Comparison of ENCODE assay signal across 13 cellular contexts in the genomic region with DNA sequence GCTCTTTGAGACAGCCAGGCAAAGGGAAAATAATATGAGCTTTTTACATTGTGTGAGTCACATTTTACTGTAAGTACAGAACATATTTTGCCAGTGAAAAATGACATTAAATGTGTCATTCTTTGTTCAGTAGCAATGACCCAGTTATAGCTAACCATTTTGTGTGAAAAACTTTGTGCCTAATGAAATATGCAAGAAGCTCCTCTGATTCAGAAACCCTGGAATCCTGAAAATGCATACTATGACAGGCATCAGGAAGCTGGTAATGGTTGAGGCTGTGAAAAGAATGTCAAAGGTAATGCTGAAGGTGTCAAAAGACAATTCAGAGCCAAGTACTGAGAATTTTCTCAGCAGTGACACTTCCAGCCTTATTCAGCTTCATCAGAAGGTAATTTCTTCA.
DNase-seq lines count a peak whose midpoint lies in the region; TF ChIP-seq lines count a peak whose summit lies in the region.
"Had no signal": no experiment of that assay in that cellular context is flagged by ENCODE, and none has a peak within 500 bp of the region (broad histone marks: within the 10 kb centered on the region; RNA-seq: fewer than 3 reads in every experiment).

No MANE protein-coding gene starts in this region.

- no peak overlapping the region for H2BK15ac ChIP-seq in mesenchymal stem cell (ENCODE audit: low read depth, poor library complexity, severe bottlenecking)

- no peaks in the 10 kb centered on the region for H3K36me3 Mint-ChIP-seq in Calu3 (ENCODE audit: insufficient read depth, unreplicated experiment)

- H4K8ac ChIP-seq in mesenchymal stem cell (ENCODE audit: low read length): no peak overlapping the region

- no peak overlapping the region for H2AFZ ChIP-seq in mesenchymal stem cell (ENCODE audit: low read depth, low read length)

- no peak overlapping the region for H3K14ac ChIP-seq in mesenchymal stem cell (ENCODE audit: low read length in 2 of 2)

- H2BK12ac ChIP-seq in mesenchymal stem cell (ENCODE audit: low read length in 2 of 2): no peak overlapping the region

- no peak overlapping the region for H2BK5ac ChIP-seq in mesenchymal stem cell (ENCODE audit: low read depth, low read length, poor library complexity, severe bottlenecking)

- H3K9me3 ChIP-seq in MG63: peaks cover 5% of the 10 kb centered on the region; the same call in 1 of the 2 replicates
- peaks cover 2% of the 10 kb centered on the region for H3K9me3 ChIP-seq in mesenchymal stem cell (ENCODE audit: control insufficient read depth, low read length)
- H3K9me3 ChIP-seq: BE2C, upper lobe of right lung had no signal

- no peak overlapping the region for H3K23ac ChIP-seq in mesenchymal stem cell (ENCODE audit: low read length in 2 of 2)

- no peaks in the 10 kb centered on the region for H3K27me3 Mint-ChIP-seq in Calu3 (ENCODE audit: unreplicated experiment)

- CTCF ChIA-PET in Calu3 (lab: Charles Lee): no interaction called here

- H3K9me3 Mint-ChIP-seq in Calu3 (ENCODE audit: low read depth, unreplicated experiment): peaks cover 8% of the 10 kb centered on the region
- H3K9me3 Mint-ChIP-seq: activated T-cell treated with anti-CD3 and anti-CD28 coated beads, Interleukin-2, amount 50 U/mL, for 4 hours had no signal

- no peak overlapping the region for H3K18ac ChIP-seq in mesenchymal stem cell (ENCODE audit: low read depth in 1 of 2, low read length in 2 of 2)

- H4K91ac ChIP-seq in mesenchymal stem cell (ENCODE audit: low read length): no peak overlapping the region

- intact Hi-C loops in Calu3 (cut with micrococcal nuclease; ENCODE audit: unreplicated experiment): no loop called here

- peak overlapping the region; percentile 96 for H3K27ac ChIP-seq in mesenchymal stem cell (ENCODE audit: low read length, poor library complexity, severe bottlenecking)
- H3K27ac ChIP-seq: upper lobe of right lung, WERI-Rb-1 had no signal

- TF ChIP-seq CTCF in Calu3 (IDR thresholded peaks at IDR 0.05; ENCODE audit: unreplicated experiment): no peak

- H3K4ac ChIP-seq in mesenchymal stem cell (ENCODE audit: low read depth in 1 of 2, low read length in 2 of 2): no peak overlapping the region

- H3K4me1 Mint-ChIP-seq in Calu3 (ENCODE audit: low read depth, unreplicated experiment): peaks cover 17% of the 10 kb centered on the region

- peaks cover 2% of the 10 kb centered on the region for H3K79me1 ChIP-seq in mesenchymal stem cell (replicated peaks; ENCODE audit: low read length, poor library complexity, severe bottlenecking)

- no peak overlapping the region for H3K9ac ChIP-seq in mesenchymal stem cell (ENCODE audit: low read length)

- DNase-seq in Calu3 (peak; percentile 10), MG63 (peak; percentile 78), dermis microvascular lymphatic vessel endothelial cell (ENCODE audit: low read depth in 2 of 2) (peak; percentile 25 to 88), mesenchymal stem cell (peak; percentile 20), NCI-H526 treated with DMSO at 0.1 percent for 48 hours (lab: John Stamatoyannopoulos, UW) (no peak), activated gamma-delta T cell (lab: John Stamatoyannopoulos, UW) (no peak), OCI-M1 (lab: John Stamatoyannopoulos, UW) (no peak)
- no peak for DNase-seq in activated CD4-positive, alpha-beta T cell treated with anti-CD3 and anti-CD28 coated beads, Interleukin-2, amount 50 U/mL, for 1 hour
- DNase-seq: activated T-cell treated with anti-CD3 and anti-CD28 coated beads, Interleukin-2, amount 50 U/mL, for 4 hours; BE2C; KBM-7; upper lobe of right lung; WERI-Rb-1 had no signal

- H3K27ac Mint-ChIP-seq in Calu3 (ENCODE audit: unreplicated experiment): peak overlapping the region; percentile 73

- H3K4me2 ChIP-seq in mesenchymal stem cell (ENCODE audit: low read length, poor library complexity, severe bottlenecking): no peak overlapping the region

- no TSS peak for BruUV-seq in Calu3 (replicated peaks; lab: Mats Ljungman, UMichigan)

- no peaks in the 10 kb centered on the region for H3K27me3 ChIP-seq in MG63
- no peaks in the 10 kb centered on the region for H3K27me3 ChIP-seq in mesenchymal stem cell (ENCODE audit: control insufficient read depth in 1 of 2, insufficient read depth in 1 of 2, low read length in 2 of 2)
- H3K27me3 ChIP-seq: BE2C, upper lobe of right lung had no signal

- peaks cover 6% of the 10 kb centered on the region for H3K36me3 ChIP-seq in MG63
- H3K36me3 ChIP-seq in mesenchymal stem cell (ENCODE audit: control insufficient read depth in 1 of 2, insufficient read depth in 2 of 2, low read depth in 1 of 2, low read length in 2 of 2): no peaks in the 10 kb centered on the region
- H3K36me3 ChIP-seq: BE2C, upper lobe of right lung, WERI-Rb-1 had no signal

- H3K4me3 Mint-ChIP-seq in Calu3 (ENCODE audit: low read depth, unreplicated experiment): no peak overlapping the region
- H3K4me3 Mint-ChIP-seq: activated T-cell treated with anti-CD3 and anti-CD28 coated beads, Interleukin-2, amount 50 U/mL, for 4 hours had no signal

- H3K4me3 ChIP-seq in MG63: no peak overlapping the region
- no peak overlapping the region for H3K4me3 ChIP-seq in mesenchymal stem cell (ENCODE audit: insufficient read depth in 1 of 2, low read depth in 1 of 2, low read length in 2 of 2)
- H3K4me3 ChIP-seq: upper lobe of right lung had no signal

- H2AK5ac ChIP-seq in mesenchymal stem cell (ENCODE audit: low read length, severe bottlenecking): no peak overlapping the region

- H2BK120ac ChIP-seq in mesenchymal stem cell (ENCODE audit: low read depth, low read length): no peak overlapping the region

- peaks cover 2% of the 10 kb centered on the region for H3K4me1 ChIP-seq in mesenchymal stem cell (ENCODE audit: control insufficient read depth, insufficient read depth, low read depth, low read length)
- H3K4me1 ChIP-seq: BE2C, upper lobe of right lung had no signal

Comparison
In these comparisons a context has a peak if more than half of its experiments do, and no peak if none do; other contexts are left out.
1. DNase-seq: peak in Calu3 (single experiment), MG63 (single experiment), dermis microvascular lymphatic vessel endothelial cell (2 of 2) and mesenchymal stem cell (single experiment); none in NCI-H526 treated with DMSO at 0.1 percent for 48 hours (single experiment), activated CD4-positive, alpha-beta T cell treated with anti-CD3 and anti-CD28 coated beads, Interleukin-2, amount 50 U/mL, for 1 hour (single experiment), activated gamma-delta T cell (single experiment) and OCI-M1 (single experiment).